ENCODE assay signal across 27 cellular contexts in genomic region chr1:86435327-86435726, GRCh38. TPM values are rescaled to one million over a fixed set of nuclear protein-coding genes. Genes with fewer than 3 reads are reported as not detected.
"Had no signal": no experiment of that assay in that cellular context is flagged by ENCODE, and none has a peak within 500 bp of the region (broad histone marks: within the 10 kb centered on the region; RNA-seq: fewer than 3 reads in every experiment).

No MANE protein-coding gene starts in this region.

- H3K9me3 Mint-ChIP-seq: activated CD8-positive, alpha-beta T cell treated with anti-CD3 and anti-CD28 coated beads for 36 hours; activated naive CD4-positive, alpha-beta T cell treated with anti-CD3 and anti-CD28 coated beads, Interleukin-2, amount 50 U/mL, for 24 hours; activated T-cell treated with anti-CD3 and anti-CD28 coated beads, Interleukin-2, amount 50 U/mL, for 24 hours; activated T-helper 1 cell treated with anti-CD3 and anti-CD28 coated beads, Interleukin-12 subunit alpha, Interleukin-12 subunit beta, Interleukin-2, Interleukin-4 antibody, amounts not matched to agents 30 ng/mL and 10 ng/mL and 1 ng/mL, durations not matched to agents 14 hours and 24 hours and 36 hours; T-cell had no signal

- H3K27ac ChIP-seq: breast epithelium, SK-N-MC had no signal

- H3K4me1 Mint-ChIP-seq: activated naive CD4-positive, alpha-beta T cell treated with anti-CD3 and anti-CD28 coated beads, Interleukin-2, amount 50 U/mL, for 24 hours; T-cell had no signal

- H3K4me3 ChIP-seq: breast epithelium, SK-N-MC had no signal

- H3K36me3 Mint-ChIP-seq: activated naive CD4-positive, alpha-beta T cell treated with anti-CD3 and anti-CD28 coated beads, Interleukin-2, amount 50 U/mL, for 24 hours; T-cell had no signal

- ATAC-seq: activated CD4-positive, CD25-positive, alpha-beta regulatory T cell treated with anti-CD3 and anti-CD28 coated beads, Interleukin-2, amount 50 U/mL, for 24 hours; activated CD8-positive, alpha-beta T cell treated with anti-CD3 and anti-CD28 coated beads for 36 hours; T-cell had no signal

- H3K4me1 ChIP-seq: breast epithelium had no signal

- H3K27ac Mint-ChIP-seq: activated CD8-positive, alpha-beta T cell treated with anti-CD3 and anti-CD28 coated beads for 36 hours; activated naive CD4-positive, alpha-beta T cell treated with anti-CD3 and anti-CD28 coated beads, Interleukin-2, amount 50 U/mL, for 24 hours; activated T-cell treated with anti-CD3 and anti-CD28 coated beads, Interleukin-2, amount 50 U/mL, for 24 hours; activated T-helper 1 cell treated with anti-CD3 and anti-CD28 coated beads, Interleukin-12 subunit alpha, Interleukin-12 subunit beta, Interleukin-2, Interleukin-4 antibody, amounts not matched to agents 30 ng/mL and 10 ng/mL and 1 ng/mL, durations not matched to agents 14 hours and 24 hours and 36 hours; T-cell had no signal

- DNase-seq: activated CD4-positive, alpha-beta T cell treated with anti-CD3 and anti-CD28 coated beads for 4 hours; activated CD8-positive, alpha-beta memory T cell treated with anti-CD3 and anti-CD28 coated beads, Interleukin-2, amount 50 U/mL, for 4 hours; activated CD8-positive, alpha-beta T cell treated with anti-CD3 and anti-CD28 coated beads for 36 hours; activated effector memory CD4-positive, alpha-beta T cell treated with Interleukin-2 at 50 U/mL for 16 hours; activated naive CD4-positive, alpha-beta T cell; activated T-cell treated with anti-CD3 and anti-CD28 coated beads, Interleukin-2, amount 50 U/mL, for 24 hours; aorta; caudate nucleus; NCI-H1048; NCI-H146; NCI-H2081 treated with DMSO at 0.1 percent for 48 hours; NCI-H2227 treated with DMSO at 0.1 percent for 48 hours; NCI-H446 treated with DMSO at 0.1 percent for 48 hours; NCI-H524 treated with DMSO at 0.1 percent for 48 hours; NCI-H774; SIG-M5; T-cell; T-helper 2 cell; T1000 had no signal

- H3K27me3 ChIP-seq: breast epithelium had no signal

- H3K36me3 ChIP-seq: breast epithelium had no signal

- H3K4me3 Mint-ChIP-seq: activated CD8-positive, alpha-beta T cell treated with anti-CD3 and anti-CD28 coated beads for 36 hours; activated naive CD4-positive, alpha-beta T cell treated with anti-CD3 and anti-CD28 coated beads, Interleukin-2, amount 50 U/mL, for 24 hours; activated T-cell treated with anti-CD3 and anti-CD28 coated beads, Interleukin-2, amount 50 U/mL, for 24 hours; activated T-helper 1 cell treated with anti-CD3 and anti-CD28 coated beads, Interleukin-12 subunit alpha, Interleukin-12 subunit beta, Interleukin-2, Interleukin-4 antibody, amounts not matched to agents 30 ng/mL and 10 ng/mL and 1 ng/mL, durations not matched to agents 14 hours and 24 hours and 36 hours; T-cell had no signal

- H3K27me3 Mint-ChIP-seq: activated naive CD4-positive, alpha-beta T cell treated with anti-CD3 and anti-CD28 coated beads, Interleukin-2, amount 50 U/mL, for 24 hours had no signal

- H3K9me3 ChIP-seq: breast epithelium had no signal

RNA-seq across cellular contexts. Expression of gene CLCA2, which starts 11.4 kb away (rescaled TPM):
- total RNA-seq: activated CD8-positive, alpha-beta T cell treated with anti-CD3 and anti-CD28 coated beads for 36 hours; activated T-helper 1 cell treated with anti-CD3 and anti-CD28 coated beads, Interleukin-12 subunit alpha, Interleukin-12 subunit beta, Interleukin-2, Interleukin-4 antibody, amounts not matched to agents 30 ng/mL and 10 ng/mL and 1 ng/mL, durations not matched to agents 14 hours and 24 hours and 36 hours; chondrocyte; T-cell had no signal

RNA-seq across cellular contexts. Expression of gene CLCA1, which starts 33.4 kb away (rescaled TPM):
- total RNA-seq: activated CD8-positive, alpha-beta T cell treated with anti-CD3 and anti-CD28 coated beads for 36 hours; activated T-helper 1 cell treated with anti-CD3 and anti-CD28 coated beads, Interleukin-12 subunit alpha, Interleukin-12 subunit beta, Interleukin-2, Interleukin-4 antibody, amounts not matched to agents 30 ng/mL and 10 ng/mL and 1 ng/mL, durations not matched to agents 14 hours and 24 hours and 36 hours; chondrocyte; M059J; RPMI7951 had no signal
